Comparison of ENCODE assay signal across 25 cellular contexts in the genomic region with DNA sequence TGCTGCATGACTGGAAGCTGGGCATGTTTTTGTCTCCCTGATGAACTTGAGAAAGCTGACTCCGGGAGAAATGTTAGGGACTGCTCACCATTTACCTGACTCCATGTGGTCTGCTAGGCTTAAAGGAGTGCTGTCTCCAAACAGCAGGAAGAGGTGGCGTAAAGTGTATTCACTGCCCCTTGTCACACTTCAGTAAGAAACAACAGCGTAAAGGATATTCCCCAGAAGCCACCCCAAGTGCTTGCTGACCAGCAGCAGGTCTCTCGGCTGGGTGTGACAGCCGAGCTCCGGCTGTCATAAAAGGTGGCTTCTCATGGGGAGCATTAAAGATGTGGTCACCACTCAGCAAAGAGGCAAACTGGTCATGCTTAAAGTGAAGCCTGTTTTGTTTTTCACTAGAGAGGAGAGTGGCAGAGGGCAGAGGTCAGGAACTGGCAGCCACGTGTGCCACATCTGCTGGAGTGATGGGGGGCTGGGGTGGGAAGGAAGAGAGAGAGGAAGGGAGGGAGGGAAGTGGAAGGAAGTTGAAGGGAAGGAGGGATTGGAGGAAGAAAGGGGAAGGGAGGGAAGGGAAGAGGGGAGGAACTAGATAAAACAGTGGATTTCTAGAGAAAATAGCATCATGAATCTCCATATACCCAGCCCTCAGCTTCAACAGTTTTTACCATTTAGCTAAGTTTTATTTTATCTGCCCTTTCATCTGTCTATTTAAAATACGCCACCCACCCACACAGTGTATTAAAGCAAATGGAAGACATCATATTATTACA.
DNase-seq lines count a peak whose midpoint lies in the region; ATAC-seq and TF ChIP-seq lines count a peak whose summit lies in the region.
"Had no signal": no experiment of that assay in that cellular context is flagged by ENCODE, and none has a peak within 500 bp of the region (broad histone marks: within the 10 kb centered on the region; RNA-seq: fewer than 3 reads in every experiment).

No MANE protein-coding gene starts in this region.

- TF ChIP-seq CTCF in Panc1 (IDR thresholded peaks at IDR 0.05) (no peak), hepatocyte (IDR thresholded peaks at IDR 0.05; ENCODE audit: poor library complexity) (no peak), progenitor cell of endocrine pancreas (IDR thresholded peaks at IDR 0.05; ENCODE audit: unreplicated experiment) (no peak), tibial nerve (IDR thresholded peaks at IDR 0.05) (no peak)

- no peak overlapping the region for H3K4me3 Mint-ChIP-seq in activated T-cell treated with anti-CD3 and anti-CD28 coated beads, Interleukin-2, amount 50 U/mL, for 72 hours
- no peak overlapping the region for H3K4me3 Mint-ChIP-seq in activated T-cell treated with anti-CD3 and anti-CD28 coated beads, Interleukin-2, amount 50 U/mL, for 24 hours
- no peak overlapping the region for H3K4me3 Mint-ChIP-seq in progenitor cell of endocrine pancreas (ENCODE audit: low read depth)
- H3K4me3 Mint-ChIP-seq: GM23338; naive thymus-derived CD4-positive, alpha-beta T cell had no signal

- H3K9me3 Mint-ChIP-seq in activated T-cell treated with anti-CD3 and anti-CD28 coated beads, Interleukin-2, amount 50 U/mL, for 72 hours: no peaks in the 10 kb centered on the region
- H3K9me3 Mint-ChIP-seq in activated T-cell treated with anti-CD3 and anti-CD28 coated beads, Interleukin-2, amount 50 U/mL, for 24 hours: no peaks in the 10 kb centered on the region
- no peaks in the 10 kb centered on the region for H3K9me3 Mint-ChIP-seq in progenitor cell of endocrine pancreas (ENCODE audit: low read depth)
- H3K9me3 Mint-ChIP-seq: GM23338 had no signal

- no peak for TF ChIP-seq POLR2A in tibial nerve (IDR thresholded peaks at IDR 0.05)

- peaks cover 5 to 13% of the 10 kb centered on the region in 2 donors for H3K36me3 Mint-ChIP-seq in activated T-cell treated with anti-CD3 and anti-CD28 coated beads, Interleukin-2, amount 50 U/mL, for 72 hours (ENCODE audit: insufficient read depth in 2 of 2)
- peaks cover 81% of the 10 kb centered on the region for H3K36me3 Mint-ChIP-seq in activated T-cell treated with anti-CD3 and anti-CD28 coated beads, Interleukin-2, amount 50 U/mL, for 24 hours (ENCODE audit: low read depth)
- H3K36me3 Mint-ChIP-seq in progenitor cell of endocrine pancreas (ENCODE audit: insufficient read depth): peaks cover 4% of the 10 kb centered on the region

- H3K4me1 Mint-ChIP-seq in activated T-cell treated with anti-CD3 and anti-CD28 coated beads, Interleukin-2, amount 50 U/mL, for 72 hours (ENCODE audit: low read depth): peaks cover 41% of the 10 kb centered on the region
- peaks cover 24% of the 10 kb centered on the region for H3K4me1 Mint-ChIP-seq in activated T-cell treated with anti-CD3 and anti-CD28 coated beads, Interleukin-2, amount 50 U/mL, for 24 hours (ENCODE audit: low read depth)
- peaks cover 24% of the 10 kb centered on the region for H3K4me1 Mint-ChIP-seq in progenitor cell of endocrine pancreas (ENCODE audit: low read depth)

- H3K4me3 ChIP-seq in Panc1 (ENCODE audit: low read depth in 2 of 2, low read length in 2 of 2) (no peak overlapping the region), hepatocyte (no peak overlapping the region), tibial nerve (no peak overlapping the region)
- H3K4me3 ChIP-seq: A549, adrenal gland, GM23338, pancreas had no signal

- H3K36me3 ChIP-seq in Panc1 (ENCODE audit: control insufficient read depth, insufficient read depth, low read length) (no peaks in the 10 kb centered on the region; the same call in 1 of the 2 replicates), hepatocyte (replicated peaks; ENCODE audit: insufficient read depth, low read depth) (no peaks in the 10 kb centered on the region), tibial nerve (peaks cover 0 to 79% (median 0%) of the 10 kb centered on the region in 3 donors)

- WGBS in hepatocyte (ENCODE audit: low lambda C conversion rate, missing lambda C conversion rate): 57% methylated on average over 8 of the region's 8 CpGs
- WGBS in tibial nerve, 2 donors: 71 to 76% methylated on average over 8 of the region's 8 CpGs

- no peak overlapping the region for H2AFZ ChIP-seq in hepatocyte
- H2AFZ ChIP-seq: GM23338 had no signal

- ATAC-seq in activated T-cell treated with anti-CD3 and anti-CD28 coated beads, Interleukin-2, amount 50 U/mL, for 72 hours (replicated peaks in 1 of 2): no peak
- ATAC-seq in Panc1: no peak
- ATAC-seq in HG02623 (IDR thresholded peaks at IDR 0.05; ENCODE audit: unreplicated experiment): no peak
- ATAC-seq: A549; GM23338; left cardiac atrium; naive thymus-derived CD4-positive, alpha-beta T cell; pancreas had no signal

- CTCF ChIA-PET in Panc1 (lab: Charles Lee): no interaction called here

- H3K4me1 ChIP-seq in Panc1 (ENCODE audit: control insufficient read depth, insufficient read depth, low read length): no peaks in the 10 kb centered on the region
- peaks cover 5% of the 10 kb centered on the region for H3K4me1 ChIP-seq in hepatocyte (ENCODE audit: insufficient read depth)
- H3K4me1 ChIP-seq in tibial nerve: no peaks in the 10 kb centered on the region
- H3K4me1 ChIP-seq: A549, adrenal gland, pancreas had no signal

- no peaks in the 10 kb centered on the region for H3K79me2 ChIP-seq in hepatocyte

- no peak overlapping the region for H3K4me2 ChIP-seq in hepatocyte
- H3K4me2 ChIP-seq: A549, GM23338 had no signal

- peak overlapping the region; percentile 85 for H3K27ac Mint-ChIP-seq in activated T-cell treated with anti-CD3 and anti-CD28 coated beads, Interleukin-2, amount 50 U/mL, for 72 hours
- H3K27ac Mint-ChIP-seq in activated T-cell treated with anti-CD3 and anti-CD28 coated beads, Interleukin-2, amount 50 U/mL, for 24 hours: no peak overlapping the region
- peak overlapping the region; percentile 27 for H3K27ac Mint-ChIP-seq in progenitor cell of endocrine pancreas
- H3K27ac Mint-ChIP-seq: GM23338; naive thymus-derived CD4-positive, alpha-beta T cell had no signal

- no peaks in the 10 kb centered on the region for H4K20me1 ChIP-seq in hepatocyte (ENCODE audit: insufficient read depth, poor library complexity, severe bottlenecking)

- H3K9me3 ChIP-seq in Panc1 (ENCODE audit: control insufficient read depth, insufficient read depth, low read depth, low read length): no peaks in the 10 kb centered on the region
- H3K9me3 ChIP-seq in hepatocyte (ENCODE audit: low read depth): no peaks in the 10 kb centered on the region
- H3K9me3 ChIP-seq in tibial nerve: no peaks in the 10 kb centered on the region
- H3K9me3 ChIP-seq: A549, adrenal gland, BE2C, pancreas had no signal

- H3K27ac ChIP-seq in Panc1 (ENCODE audit: low read length): no peak overlapping the region
- peak overlapping the region; percentile 23 for H3K27ac ChIP-seq in hepatocyte
- no peak overlapping the region for H3K27ac ChIP-seq in tibial nerve
- H3K27ac ChIP-seq: A549, adrenal gland, pancreas had no signal

- TSS peak; percentile 55 for BruUV-seq in Panc1 (replicated peaks; lab: Mats Ljungman, UMichigan)

- POLR2A ChIA-PET in Panc1 (lab: Charles Lee): interaction anchor here (0.7 kb wide), 1 partner anchor 1165 kb away, joined by 16 read pairs; no protein-coding TSS in a partner anchor

- no peak for TF ChIP-seq EP300 in tibial nerve (IDR thresholded peaks at IDR 0.05)

- no peaks in the 10 kb centered on the region for H3K9me2 ChIP-seq in hepatocyte (replicated peaks; ENCODE audit: insufficient read depth)

- intact Hi-C loops in Panc1 (cut with micrococcal nuclease; ENCODE audit: unreplicated experiment): no loop called here

- H3K27me3 ChIP-seq in Panc1 (ENCODE audit: control insufficient read depth, insufficient read depth, low read length): no peaks in the 10 kb centered on the region
- H3K27me3 ChIP-seq in hepatocyte: no peaks in the 10 kb centered on the region
- no peaks in the 10 kb centered on the region for H3K27me3 ChIP-seq in tibial nerve
- H3K27me3 ChIP-seq: adrenal gland, BE2C, pancreas had no signal

- in situ Hi-C loops in Panc1 (cut with HindIII; ENCODE audit: low pct_unique_long_range_greater_than_20kb, low sequenced_read_pairs): no loop called here

- no peaks in the 10 kb centered on the region for H3K27me3 Mint-ChIP-seq in activated T-cell treated with anti-CD3 and anti-CD28 coated beads, Interleukin-2, amount 50 U/mL, for 72 hours (ENCODE audit: low read depth)
- H3K27me3 Mint-ChIP-seq in activated T-cell treated with anti-CD3 and anti-CD28 coated beads, Interleukin-2, amount 50 U/mL, for 24 hours: no peaks in the 10 kb centered on the region
- H3K27me3 Mint-ChIP-seq in progenitor cell of endocrine pancreas: no peaks in the 10 kb centered on the region
- H3K27me3 Mint-ChIP-seq: naive thymus-derived CD4-positive, alpha-beta T cell had no signal

- DNase-seq in activated T-cell treated with anti-CD3 and anti-CD28 coated beads, Interleukin-2, amount 50 U/mL, for 72 hours: no peak
- no peak for DNase-seq in activated T-cell treated with anti-CD3 and anti-CD28 coated beads, Interleukin-2, amount 50 U/mL, for 24 hours
- DNase-seq in Panc1 (ENCODE audit: low read depth, low spot score) (no peak), hepatocyte (ENCODE audit: low spot score) (no peak), progenitor cell of endocrine pancreas (ENCODE audit: low spot score, unreplicated experiment) (no peak), tibial nerve (ENCODE audit: low spot score in 2 of 2) (no peak), NCI-H1092 treated with DMSO at 0.1 percent for 48 hours (lab: John Stamatoyannopoulos, UW) (no peak)
- DNase-seq: activated CD4-positive, CD25-positive, alpha-beta regulatory T cell treated with anti-CD3 and anti-CD28 coated beads, Interleukin-2, amount 50 U/mL, for 72 hours; adrenal gland; BE2C; Calu3; cortex of kidney; EL; left cardiac atrium; MM.1S; naive thymus-derived CD4-positive, alpha-beta T cell; NCI-H2171 treated with DMSO at 0.1 percent for 48 hours; NCI-H526 treated with DMSO at 0.1 percent for 48 hours; pancreas; SHP77 treated with DMSO at 0.1 percent for 48 hours; stimulated activated CD8-positive, alpha-beta memory T cell treated with anti-CD3 and anti-CD28 coated beads, Interleukin-4, amount 100 ng/mL, for 48 hours; SW 1271 had no signal
